Comparison of ENCODE assay signal across 1 cellular context in the genomic region with DNA sequence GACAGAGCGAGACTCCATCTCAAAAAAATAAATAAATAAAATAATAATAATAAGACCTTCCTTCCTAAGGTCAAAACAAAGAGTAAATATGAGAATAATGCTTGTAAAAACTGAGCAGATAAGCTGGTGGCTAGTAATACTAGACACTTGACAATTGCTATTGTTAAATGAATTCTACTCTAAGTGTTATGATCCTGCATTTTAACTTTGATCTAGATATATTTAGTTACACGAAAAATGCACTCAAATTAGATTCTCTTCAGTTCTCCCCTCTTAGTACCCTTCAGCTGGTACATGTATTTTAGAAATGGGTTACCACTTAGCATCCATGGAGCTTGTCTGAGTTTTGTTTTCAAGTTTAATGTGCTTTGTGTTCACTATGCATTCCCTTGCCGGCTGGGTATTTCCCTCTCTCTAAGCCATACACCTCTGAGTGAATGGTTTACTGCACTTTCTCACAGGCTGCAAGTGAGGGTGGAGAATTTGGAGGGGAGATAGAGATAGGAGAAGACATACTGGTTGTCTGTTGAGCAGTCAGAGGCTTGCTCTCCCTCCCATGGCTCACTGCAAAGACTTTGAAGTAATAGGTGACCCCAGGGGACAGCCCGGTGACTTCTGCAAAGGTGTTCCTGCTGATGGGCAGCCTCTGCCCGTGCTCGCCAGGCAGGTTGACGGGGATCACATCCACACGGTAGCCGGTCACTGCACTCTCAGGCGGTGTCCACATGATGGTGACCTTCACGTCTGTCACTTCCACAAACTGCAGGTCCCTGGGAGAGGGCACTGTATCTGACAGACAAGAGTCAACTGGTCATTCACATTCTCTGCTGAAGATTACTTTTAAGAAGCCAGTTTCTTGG.
TF ChIP-seq lines count a peak whose summit lies in the region.

No MANE protein-coding gene starts in this region.

TF ChIP-seq in HepG2, 621 proteins besides CTCF, POLR2A, EP300 and RAD21 (continued from another document):
- TF ChIP-seq, protein P1, sequence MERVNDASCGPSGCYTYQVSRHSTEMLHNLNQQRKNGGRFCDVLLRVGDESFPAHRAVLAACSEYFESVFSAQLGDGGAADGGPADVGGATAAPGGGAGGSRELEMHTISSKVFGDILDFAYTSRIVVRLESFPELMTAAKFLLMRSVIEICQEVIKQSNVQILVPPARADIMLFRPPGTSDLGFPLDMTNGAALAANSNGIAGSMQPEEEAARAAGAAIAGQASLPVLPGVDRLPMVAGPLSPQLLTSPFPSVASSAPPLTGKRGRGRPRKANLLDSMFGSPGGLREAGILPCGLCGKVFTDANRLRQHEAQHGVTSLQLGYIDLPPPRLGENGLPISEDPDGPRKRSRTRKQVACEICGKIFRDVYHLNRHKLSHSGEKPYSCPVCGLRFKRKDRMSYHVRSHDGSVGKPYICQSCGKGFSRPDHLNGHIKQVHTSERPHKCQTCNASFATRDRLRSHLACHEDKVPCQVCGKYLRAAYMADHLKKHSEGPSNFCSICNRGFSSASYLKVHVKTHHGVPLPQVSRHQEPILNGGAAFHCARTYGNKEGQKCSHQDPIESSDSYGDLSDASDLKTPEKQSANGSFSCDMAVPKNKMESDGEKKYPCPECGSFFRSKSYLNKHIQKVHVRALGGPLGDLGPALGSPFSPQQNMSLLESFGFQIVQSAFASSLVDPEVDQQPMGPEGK (CRISPR knock-in tag; IDR thresholded peaks at IDR 0.05): no peak
- no peak for TF ChIP-seq PRPF4 (IDR thresholded peaks at IDR 0.05; ENCODE audit: low read depth, low read length, poor library complexity, severe bottlenecking)
- TF ChIP-seq ZNF225 (CRISPR knock-in tag; IDR thresholded peaks at IDR 0.05): no peak
- TF ChIP-seq, protein P2, sequence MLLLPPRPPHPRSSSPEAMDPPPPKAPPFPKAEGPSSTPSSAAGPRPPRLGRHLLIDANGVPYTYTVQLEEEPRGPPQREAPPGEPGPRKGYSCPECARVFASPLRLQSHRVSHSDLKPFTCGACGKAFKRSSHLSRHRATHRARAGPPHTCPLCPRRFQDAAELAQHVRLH (CRISPR knock-in tag; IDR thresholded peaks at IDR 0.05; ENCODE audit: borderline replicate concordance, low read depth): peak; percentile 37; the same call in 1 of the 2 replicates
- no peak for TF ChIP-seq HNRNPK (IDR thresholded peaks at IDR 0.05; ENCODE audit: low read depth, low read length, poor library complexity, severe bottlenecking)
- TF ChIP-seq ZNF737 (CRISPR knock-in tag; IDR thresholded peaks at IDR 0.05; ENCODE audit: borderline replicate concordance): 0 out of 2 replicates have a peak, but pooled peaks have one; percentile 61
- TF ChIP-seq ZC3H13 (CRISPR knock-in tag; IDR thresholded peaks at IDR 0.05): peak; percentile 87
- TF ChIP-seq REPIN1 (CRISPR knock-in tag; IDR thresholded peaks at IDR 0.05; ENCODE audit: borderline replicate concordance, low read depth): 0 out of 2 replicates have a peak, but pooled peaks have one; percentile 19
- TF ChIP-seq XBP1 (CRISPR knock-in tag; IDR thresholded peaks at IDR 0.05): no peak
- no peak for TF ChIP-seq ZFP62 (CRISPR knock-in tag; IDR thresholded peaks at IDR 0.05)
- TF ChIP-seq KMT2A (CRISPR knock-in tag; IDR thresholded peaks at IDR 0.05): 0 out of 2 replicates have a peak, but pooled peaks have one; percentile 25
- TF ChIP-seq TEAD2 (CRISPR knock-in tag; IDR thresholded peaks at IDR 0.05): no peak
